In genomic region chr1:978835-979743, GRCh38 we compare ENCODE assay signal across 30 cellular contexts. TPM values are rescaled to one million over a fixed set of nuclear protein-coding genes. Genes with fewer than 3 reads are reported as not detected.
"Had no signal": no experiment of that assay in that cellular context is flagged by ENCODE, and none has a peak within 500 bp of the region (broad histone marks: within the 10 kb centered on the region; RNA-seq: fewer than 3 reads in every experiment).

No MANE protein-coding gene starts in this region.

- H3K27ac Mint-ChIP-seq: activated naive CD4-positive, alpha-beta T cell treated with anti-CD3 and anti-CD28 coated beads for 36 hours; activated naive CD8-positive, alpha-beta T cell treated with anti-CD3 and anti-CD28 coated beads, Interleukin-2, amount 10 ng/mL, durations not matched to agents 7 days and 5 days; activated T-cell treated with anti-CD3 and anti-CD28 coated beads, Interleukin-2, amount 50 U/mL, for 72 hours had no signal

- H3K27ac ChIP-seq: breast epithelium, coronary artery, esophagus muscularis mucosa, neural progenitor cell, prostate gland, testis, vagina, VCaP had no signal

- H3K36me3 Mint-ChIP-seq: naive thymus-derived CD8-positive, alpha-beta T cell; T-cell had no signal

- H3K4me1 Mint-ChIP-seq: activated naive CD8-positive, alpha-beta T cell treated with anti-CD3 and anti-CD28 coated beads, Interleukin-2, amount 10 ng/mL, durations not matched to agents 7 days and 5 days had no signal

- H3K36me3 ChIP-seq: breast epithelium, esophagus muscularis mucosa, neural progenitor cell, prostate gland, vagina had no signal

- H3K27me3 ChIP-seq: testis, vagina had no signal

- H3K4me3 Mint-ChIP-seq: activated naive CD4-positive, alpha-beta T cell treated with anti-CD3 and anti-CD28 coated beads for 36 hours; activated naive CD8-positive, alpha-beta T cell treated with anti-CD3 and anti-CD28 coated beads, Interleukin-2, amount 10 ng/mL, durations not matched to agents 7 days and 5 days had no signal

- ATAC-seq: activated T-cell treated with anti-CD3 and anti-CD28 coated beads, Interleukin-2, amount 50 U/mL, for 72 hours; left lobe of liver; naive thymus-derived CD8-positive, alpha-beta T cell; T-cell had no signal

- H2AFZ ChIP-seq: neural progenitor cell had no signal

- H3K9me3 Mint-ChIP-seq: activated naive CD4-positive, alpha-beta T cell treated with anti-CD3 and anti-CD28 coated beads for 36 hours; activated naive CD8-positive, alpha-beta T cell treated with anti-CD3 and anti-CD28 coated beads, Interleukin-2, amount 10 ng/mL, durations not matched to agents 7 days and 5 days; activated T-cell treated with anti-CD3 and anti-CD28 coated beads, Interleukin-2, amount 50 U/mL, for 72 hours; naive thymus-derived CD8-positive, alpha-beta T cell; T-cell; T-helper 2 cell treated with Interferon-gamma antibody and Interleukin-4, amounts not matched to agents 5 μg/mL and 100 μg/mL, for 36 hours had no signal

- DNase-seq: activated CD4-positive, alpha-beta T cell treated with anti-CD3 and anti-CD28 coated beads for 1 hour; activated CD4-positive, alpha-beta T cell treated with anti-CD3 and anti-CD28 coated beads, Interleukin-2, amount 50 U/mL, for 4 hours; activated CD8-positive, alpha-beta memory T cell treated with anti-CD3 and anti-CD28 coated beads for 24 hours; activated CD8-positive, alpha-beta memory T cell treated with anti-CD3 and anti-CD28 coated beads, Interleukin-2, amount 50 U/mL, for 48 hours; activated effector memory CD4-positive, alpha-beta T cell treated with Interleukin-2 at 50 U/mL for 16 hours; activated naive CD4-positive, alpha-beta T cell treated with anti-CD3 and anti-CD28 coated beads for 36 hours; activated naive CD8-positive, alpha-beta T cell treated with anti-CD3 and anti-CD28 coated beads, Interleukin-2, amount 10 ng/mL, durations not matched to agents 7 days and 5 days; activated T-cell treated with anti-CD3 and anti-CD28 coated beads, Interleukin-2, amount 50 U/mL, for 72 hours; amniotic stem cell; head of caudate nucleus; naive thymus-derived CD8-positive, alpha-beta T cell; stimulated activated CD4-positive, alpha-beta T cell treated with anti-CD3 and anti-CD28 coated beads, Interleukin-4, amount 100 ng/mL, for 1 hour; stimulated activated naive CD4-positive, alpha-beta T cell; T-cell; testis; trophoblast cell had no signal

- H3K4me2 ChIP-seq: neural progenitor cell had no signal

- H3K9me3 ChIP-seq: breast epithelium, esophagus muscularis mucosa, prostate gland, testis, vagina had no signal

- H3K4me3 ChIP-seq: coronary artery, esophagus muscularis mucosa, neural progenitor cell, prostate gland, testis, vagina had no signal

- H3K4me1 ChIP-seq: neural progenitor cell had no signal

RNA-seq across cellular contexts. Expression of gene PERM1, which starts 2.8 kb away (rescaled TPM):
- total RNA-seq: activated naive CD4-positive, alpha-beta T cell treated with anti-CD3 and anti-CD28 coated beads for 36 hours; activated naive CD8-positive, alpha-beta T cell treated with anti-CD3 and anti-CD28 coated beads, Interleukin-2, amount 10 ng/mL, durations not matched to agents 7 days and 5 days; activated T-cell treated with anti-CD3 and anti-CD28 coated beads, Interleukin-2, amount 50 U/mL, for 72 hours; frontal cortex; lung microvascular endothelial cell; naive thymus-derived CD8-positive, alpha-beta T cell; osteocyte; sciatic nerve; T-cell; vagina had no signal
- polyA plus RNA-seq: keratinocyte; naive thymus-derived CD8-positive, alpha-beta T cell had no signal

RNA-seq across cellular contexts. Expression of gene PLEKHN1, which starts 12.8 kb away (rescaled TPM):
- total RNA-seq: frontal cortex had no signal

RNA-seq across cellular contexts. Expression of gene HES4, which starts 20.8 kb away (rescaled TPM):
- total RNA-seq: naive thymus-derived CD8-positive, alpha-beta T cell had no signal
